ENCODE assay signal across 1 cellular context in the genomic region with DNA sequence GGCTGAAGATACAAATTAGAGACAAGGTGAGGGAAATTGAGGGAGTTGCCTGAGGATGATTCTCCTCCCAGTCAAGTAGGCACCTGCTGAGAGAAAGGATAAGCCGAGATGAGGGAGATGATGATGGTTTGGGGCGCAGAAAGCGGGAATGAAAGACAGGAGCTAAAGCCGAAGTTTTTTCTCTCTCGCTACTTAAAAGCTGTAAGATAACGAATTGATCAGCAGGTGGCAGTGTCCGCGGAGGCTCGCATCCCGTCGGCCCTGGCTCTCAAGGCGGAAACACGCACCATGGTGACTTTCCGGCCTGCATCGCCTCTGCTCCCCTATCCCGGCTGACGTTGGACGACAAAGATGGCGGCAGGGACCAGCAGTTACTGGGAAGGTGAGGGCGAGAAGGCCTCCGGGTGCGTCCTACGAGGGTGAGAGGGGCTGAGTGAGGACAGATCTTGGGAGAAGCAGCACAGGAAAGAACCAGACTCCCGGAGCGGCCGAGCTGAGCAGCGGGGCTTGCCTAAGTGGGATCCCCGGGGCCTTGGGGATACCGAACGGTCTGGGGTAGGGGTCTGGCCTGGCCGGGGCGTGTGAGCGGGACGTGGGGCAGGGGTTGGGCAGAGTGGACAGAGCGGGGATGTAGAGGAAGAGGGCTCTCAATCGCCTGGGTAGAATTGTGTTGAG.
TF ChIP-seq lines count a peak whose summit lies in the region.

A gene (plus strand): TSS at position 326 of the 675 bp plus-strand sequence. CDS start 26 bp downstream, at position 352.

TF ChIP-seq in K562, 482 proteins besides CTCF, POLR2A, EP300 and RAD21 (continued from another document and continues in another):
- TF ChIP-seq ARNT (IDR thresholded peaks at IDR 0.05), result peak in 1 of 2 experiments; percentile 70; a peak in 1 of 4 replicates
- TF ChIP-seq ZNF444 (CRISPR knock-in tag; IDR thresholded peaks at IDR 0.05), result no peak
- TF ChIP-seq NR1H2 (CRISPR knock-in tag; IDR thresholded peaks at IDR 0.05), result no peak
- no peak for TF ChIP-seq ZNF165 (CRISPR knock-in tag; IDR thresholded peaks at IDR 0.05; ENCODE audit: borderline replicate concordance)
- TF ChIP-seq CBX1 (IDR thresholded peaks at IDR 0.05; ENCODE audit: low read depth), result peak; percentile 80; the same call in 1 of the 2 replicates
- no peak for TF ChIP-seq HNRNPUL1 (IDR thresholded peaks at IDR 0.05; ENCODE audit: low read length)
- no peak for TF ChIP-seq NFYB (IDR thresholded peaks at IDR 0.05; ENCODE audit: extremely low read depth, insufficient read length)
- no peak for TF ChIP-seq RUNX1 (IDR thresholded peaks at IDR 0.05; ENCODE audit: low read depth)
- peak in 1 of 2 experiments; percentile 51; a peak in 1 of 4 replicates for TF ChIP-seq CSDE1 (IDR thresholded peaks at IDR 0.05)
- TF ChIP-seq FOS (IDR thresholded peaks at IDR 0.05; ENCODE audit: extremely low read depth, insufficient read length), result no peak
- TF ChIP-seq POLR3G (IDR thresholded peaks at IDR 0.05; ENCODE audit: extremely low read depth, insufficient read length, insufficient replicate concordance), result no peak
- peak; percentile 15 to 29; a peak in 2 of 4 replicates for TF ChIP-seq SIX5 (IDR thresholded peaks at IDR 0.05; ENCODE audit: borderline replicate concordance in 1 of 2, insufficient read depth in 1 of 2, low read depth in 1 of 2, low read length in 2 of 2)
- no peak for TF ChIP-seq NCOA4 (IDR thresholded peaks at IDR 0.05; ENCODE audit: partially characterized antibody)
- TF ChIP-seq, protein P1, sequence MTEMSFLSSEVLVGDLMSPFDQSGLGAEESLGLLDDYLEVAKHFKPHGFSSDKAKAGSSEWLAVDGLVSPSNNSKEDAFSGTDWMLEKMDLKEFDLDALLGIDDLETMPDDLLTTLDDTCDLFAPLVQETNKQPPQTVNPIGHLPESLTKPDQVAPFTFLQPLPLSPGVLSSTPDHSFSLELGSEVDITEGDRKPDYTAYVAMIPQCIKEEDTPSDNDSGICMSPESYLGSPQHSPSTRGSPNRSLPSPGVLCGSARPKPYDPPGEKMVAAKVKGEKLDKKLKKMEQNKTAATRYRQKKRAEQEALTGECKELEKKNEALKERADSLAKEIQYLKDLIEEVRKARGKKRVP (CRISPR knock-in tag; IDR thresholded peaks at IDR 0.05), result no peak
- TF ChIP-seq, protein P2, sequence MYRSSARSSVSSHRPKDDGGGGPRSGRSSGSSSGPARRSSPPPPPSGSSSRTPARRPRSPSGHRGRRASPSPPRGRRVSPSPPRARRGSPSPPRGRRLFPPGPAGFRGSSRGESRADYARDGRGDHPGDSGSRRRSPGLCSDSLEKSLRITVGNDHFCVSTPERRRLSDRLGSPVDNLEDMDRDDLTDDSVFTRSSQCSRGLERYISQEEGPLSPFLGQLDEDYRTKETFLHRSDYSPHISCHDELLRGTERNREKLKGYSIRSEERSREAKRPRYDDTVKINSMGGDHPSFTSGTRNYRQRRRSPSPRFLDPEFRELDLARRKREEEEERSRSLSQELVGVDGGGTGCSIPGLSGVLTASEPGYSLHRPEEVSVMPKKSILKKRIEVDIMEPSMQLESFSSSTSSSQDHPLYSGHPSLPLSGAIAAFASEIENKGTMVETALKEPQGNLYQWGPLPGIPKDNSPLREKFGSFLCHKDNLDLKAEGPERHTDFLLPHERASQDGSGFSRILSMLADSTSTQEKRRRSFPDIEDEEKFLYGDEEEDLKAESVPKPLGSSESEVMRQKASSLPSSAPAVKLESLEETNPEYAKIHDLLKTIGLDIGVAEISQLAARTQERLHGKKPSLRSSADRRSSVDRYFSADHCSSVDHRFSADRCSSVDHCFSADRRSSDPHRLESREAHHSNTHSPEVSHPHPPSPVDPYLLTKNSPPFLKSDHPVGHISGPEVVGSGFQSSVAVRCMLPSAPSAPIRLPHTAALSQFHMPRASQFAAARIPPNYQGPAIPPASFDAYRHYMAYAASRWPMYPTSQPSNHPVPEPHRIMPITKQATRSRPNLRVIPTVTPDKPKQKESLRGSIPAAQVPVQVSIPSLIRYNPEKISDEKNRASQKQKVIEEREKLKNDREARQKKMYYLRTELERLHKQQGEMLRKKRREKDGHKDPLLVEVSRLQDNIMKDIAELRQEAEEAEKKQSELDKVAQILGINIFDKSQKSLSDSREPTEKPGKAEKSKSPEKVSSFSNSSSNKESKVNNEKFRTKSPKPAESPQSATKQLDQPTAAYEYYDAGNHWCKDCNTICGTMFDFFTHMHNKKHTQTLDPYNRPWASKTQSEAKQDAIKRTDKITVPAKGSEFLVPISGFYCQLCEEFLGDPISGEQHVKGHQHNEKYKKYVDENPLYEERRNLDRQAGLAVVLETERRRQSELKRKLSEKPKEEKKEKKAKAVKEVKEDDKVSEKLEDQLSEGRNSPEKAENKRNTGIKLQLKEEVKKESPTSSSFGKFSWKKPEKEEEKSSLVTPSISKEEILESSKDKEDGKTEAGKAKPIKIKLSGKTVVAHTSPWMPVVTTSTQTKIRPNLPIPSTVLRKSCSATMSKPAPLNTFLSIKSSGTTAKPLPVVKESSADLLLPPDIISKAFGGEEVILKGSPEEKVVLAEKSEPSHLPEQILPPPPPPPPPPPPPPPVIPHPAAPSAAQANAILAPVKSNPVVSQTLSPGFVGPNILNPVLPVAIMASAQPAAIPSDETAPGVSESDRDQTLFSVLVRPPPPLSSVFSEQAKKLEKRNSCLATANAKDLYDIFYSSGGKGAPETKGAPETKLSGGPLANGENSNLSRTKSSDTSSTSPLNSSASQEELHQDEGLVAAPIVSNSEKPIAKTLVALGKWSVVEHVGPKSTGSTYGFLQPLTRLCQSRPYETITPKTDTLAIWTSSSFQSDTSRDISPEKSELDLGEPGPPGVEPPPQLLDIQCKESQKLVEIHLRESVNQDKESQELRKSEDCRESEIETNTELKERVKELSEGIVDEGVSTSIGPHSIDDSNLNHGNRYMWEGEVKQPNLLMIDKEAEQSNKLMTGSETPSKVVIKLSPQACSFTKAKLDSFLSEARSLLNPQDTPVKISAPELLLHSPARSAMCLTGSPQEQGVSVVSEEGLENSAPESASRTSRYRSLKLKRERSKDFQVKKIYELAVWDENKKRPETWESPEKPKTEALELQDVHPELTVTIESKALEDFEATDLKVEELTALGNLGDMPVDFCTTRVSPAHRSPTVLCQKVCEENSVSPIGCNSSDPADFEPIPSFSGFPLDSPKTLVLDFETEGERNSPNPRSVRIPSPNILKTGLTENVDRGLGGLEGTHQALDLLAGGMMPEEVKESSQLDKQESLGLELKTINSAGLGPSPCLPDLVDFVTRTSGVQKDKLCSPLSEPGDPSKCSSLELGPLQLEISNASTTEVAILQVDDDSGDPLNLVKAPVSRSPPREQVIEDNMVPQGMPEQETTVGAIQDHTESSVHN (IDR thresholded peaks at IDR 0.05; ENCODE audit: borderline replicate concordance in 1 of 2, low read depth in 1 of 2), result no peak
- no peak for TF ChIP-seq SMARCB1 (IDR thresholded peaks at IDR 0.05; ENCODE audit: insufficient read length, low read depth)
- no peak for TF ChIP-seq NR3C1 (CRISPR knock-in tag; IDR thresholded peaks at IDR 0.05)
- TF ChIP-seq EHMT2 (IDR thresholded peaks at IDR 0.05), result peak; percentile 13; the same call in 1 of the 2 replicates
- peak; percentile 65 for TF ChIP-seq SNIP1 (IDR thresholded peaks at IDR 0.05; ENCODE audit: low read depth)
- TF ChIP-seq, protein P3, sequence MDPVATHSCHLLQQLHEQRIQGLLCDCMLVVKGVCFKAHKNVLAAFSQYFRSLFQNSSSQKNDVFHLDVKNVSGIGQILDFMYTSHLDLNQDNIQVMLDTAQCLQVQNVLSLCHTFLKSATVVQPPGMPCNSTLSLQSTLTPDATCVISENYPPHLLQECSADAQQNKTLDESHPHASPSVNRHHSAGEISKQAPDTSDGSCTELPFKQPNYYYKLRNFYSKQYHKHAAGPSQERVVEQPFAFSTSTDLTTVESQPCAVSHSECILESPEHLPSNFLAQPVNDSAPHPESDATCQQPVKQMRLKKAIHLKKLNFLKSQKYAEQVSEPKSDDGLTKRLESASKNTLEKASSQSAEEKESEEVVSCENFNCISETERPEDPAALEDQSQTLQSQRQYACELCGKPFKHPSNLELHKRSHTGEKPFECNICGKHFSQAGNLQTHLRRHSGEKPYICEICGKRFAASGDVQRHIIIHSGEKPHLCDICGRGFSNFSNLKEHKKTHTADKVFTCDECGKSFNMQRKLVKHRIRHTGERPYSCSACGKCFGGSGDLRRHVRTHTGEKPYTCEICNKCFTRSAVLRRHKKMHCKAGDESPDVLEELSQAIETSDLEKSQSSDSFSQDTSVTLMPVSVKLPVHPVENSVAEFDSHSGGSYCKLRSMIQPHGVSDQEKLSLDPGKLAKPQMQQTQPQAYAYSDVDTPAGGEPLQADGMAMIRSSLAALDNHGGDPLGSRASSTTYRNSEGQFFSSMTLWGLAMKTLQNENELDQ (CRISPR knock-in tag; IDR thresholded peaks at IDR 0.05; ENCODE audit: borderline replicate concordance), result no peak
- TF ChIP-seq MAFF (IDR thresholded peaks at IDR 0.05; ENCODE audit: low read length), result no peak
- peak; percentile 17 to 59; a peak in 3 of 4 replicates for TF ChIP-seq HDAC1 (IDR thresholded peaks at IDR 0.05)
- TF ChIP-seq ZNF224 (CRISPR knock-in tag; IDR thresholded peaks at IDR 0.05), result no peak
- TF ChIP-seq, protein P4, sequence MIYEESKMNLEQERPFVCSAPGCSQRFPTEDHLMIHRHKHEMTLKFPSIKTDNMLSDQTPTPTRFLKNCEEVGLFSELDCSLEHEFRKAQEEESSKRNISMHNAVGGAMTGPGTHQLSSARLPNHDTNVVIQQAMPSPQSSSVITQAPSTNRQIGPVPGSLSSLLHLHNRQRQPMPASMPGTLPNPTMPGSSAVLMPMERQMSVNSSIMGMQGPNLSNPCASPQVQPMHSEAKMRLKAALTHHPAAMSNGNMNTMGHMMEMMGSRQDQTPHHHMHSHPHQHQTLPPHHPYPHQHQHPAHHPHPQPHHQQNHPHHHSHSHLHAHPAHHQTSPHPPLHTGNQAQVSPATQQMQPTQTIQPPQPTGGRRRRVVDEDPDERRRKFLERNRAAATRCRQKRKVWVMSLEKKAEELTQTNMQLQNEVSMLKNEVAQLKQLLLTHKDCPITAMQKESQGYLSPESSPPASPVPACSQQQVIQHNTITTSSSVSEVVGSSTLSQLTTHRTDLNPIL (CRISPR knock-in tag; IDR thresholded peaks at IDR 0.05), result no peak
- TF ChIP-seq NCOA6 (IDR thresholded peaks at IDR 0.05), result no peak
- no peak for TF ChIP-seq ATF1 (CRISPR knock-in tag; IDR thresholded peaks at IDR 0.05)
- TF ChIP-seq ATF1 (tag; IDR thresholded peaks at IDR 0.05), result peak; percentile 95
- TF ChIP-seq SRSF3 (IDR thresholded peaks at IDR 0.05; ENCODE audit: insufficient read depth, low read length), result 0 out of 2 replicates have a peak, but pooled peaks have one; percentile 66
- no peak for TF ChIP-seq STAT5B (CRISPR knock-in tag; IDR thresholded peaks at IDR 0.05)
- no peak for TF ChIP-seq HDAC6 (IDR thresholded peaks at IDR 0.05; ENCODE audit: low read depth, low read length)
- TF ChIP-seq, protein P5, sequence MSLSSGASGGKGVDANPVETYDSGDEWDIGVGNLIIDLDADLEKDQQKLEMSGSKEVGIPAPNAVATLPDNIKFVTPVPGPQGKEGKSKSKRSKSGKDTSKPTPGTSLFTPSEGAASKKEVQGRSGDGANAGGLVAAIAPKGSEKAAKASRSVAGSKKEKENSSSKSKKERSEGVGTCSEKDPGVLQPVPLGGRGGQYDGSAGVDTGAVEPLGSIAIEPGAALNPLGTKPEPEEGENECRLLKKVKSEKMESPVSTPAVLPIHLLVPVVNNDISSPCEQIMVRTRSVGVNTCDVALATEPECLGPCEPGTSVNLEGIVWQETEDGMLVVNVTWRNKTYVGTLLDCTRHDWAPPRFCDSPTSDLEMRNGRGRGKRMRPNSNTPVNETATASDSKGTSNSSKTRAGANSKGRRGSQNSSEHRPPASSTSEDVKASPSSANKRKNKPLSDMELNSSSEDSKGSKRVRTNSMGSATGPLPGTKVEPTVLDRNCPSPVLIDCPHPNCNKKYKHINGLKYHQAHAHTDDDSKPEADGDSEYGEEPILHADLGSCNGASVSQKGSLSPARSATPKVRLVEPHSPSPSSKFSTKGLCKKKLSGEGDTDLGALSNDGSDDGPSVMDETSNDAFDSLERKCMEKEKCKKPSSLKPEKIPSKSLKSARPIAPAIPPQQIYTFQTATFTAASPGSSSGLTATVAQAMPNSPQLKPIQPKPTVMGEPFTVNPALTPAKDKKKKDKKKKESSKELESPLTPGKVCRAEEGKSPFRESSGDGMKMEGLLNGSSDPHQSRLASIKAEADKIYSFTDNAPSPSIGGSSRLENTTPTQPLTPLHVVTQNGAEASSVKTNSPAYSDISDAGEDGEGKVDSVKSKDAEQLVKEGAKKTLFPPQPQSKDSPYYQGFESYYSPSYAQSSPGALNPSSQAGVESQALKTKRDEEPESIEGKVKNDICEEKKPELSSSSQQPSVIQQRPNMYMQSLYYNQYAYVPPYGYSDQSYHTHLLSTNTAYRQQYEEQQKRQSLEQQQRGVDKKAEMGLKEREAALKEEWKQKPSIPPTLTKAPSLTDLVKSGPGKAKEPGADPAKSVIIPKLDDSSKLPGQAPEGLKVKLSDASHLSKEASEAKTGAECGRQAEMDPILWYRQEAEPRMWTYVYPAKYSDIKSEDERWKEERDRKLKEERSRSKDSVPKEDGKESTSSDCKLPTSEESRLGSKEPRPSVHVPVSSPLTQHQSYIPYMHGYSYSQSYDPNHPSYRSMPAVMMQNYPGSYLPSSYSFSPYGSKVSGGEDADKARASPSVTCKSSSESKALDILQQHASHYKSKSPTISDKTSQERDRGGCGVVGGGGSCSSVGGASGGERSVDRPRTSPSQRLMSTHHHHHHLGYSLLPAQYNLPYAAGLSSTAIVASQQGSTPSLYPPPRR (CRISPR knock-in tag; IDR thresholded peaks at IDR 0.05; ENCODE audit: borderline replicate concordance), result no peak
- no peak for TF ChIP-seq ETS2 (tag; IDR thresholded peaks at IDR 0.05; ENCODE audit: borderline replicate concordance, poor library complexity, severe bottlenecking)
- peak; percentile 55; the same call in 1 of the 2 replicates for TF ChIP-seq GTF2E2 (tag; IDR thresholded peaks at IDR 0.05)
- TF ChIP-seq, protein P6, sequence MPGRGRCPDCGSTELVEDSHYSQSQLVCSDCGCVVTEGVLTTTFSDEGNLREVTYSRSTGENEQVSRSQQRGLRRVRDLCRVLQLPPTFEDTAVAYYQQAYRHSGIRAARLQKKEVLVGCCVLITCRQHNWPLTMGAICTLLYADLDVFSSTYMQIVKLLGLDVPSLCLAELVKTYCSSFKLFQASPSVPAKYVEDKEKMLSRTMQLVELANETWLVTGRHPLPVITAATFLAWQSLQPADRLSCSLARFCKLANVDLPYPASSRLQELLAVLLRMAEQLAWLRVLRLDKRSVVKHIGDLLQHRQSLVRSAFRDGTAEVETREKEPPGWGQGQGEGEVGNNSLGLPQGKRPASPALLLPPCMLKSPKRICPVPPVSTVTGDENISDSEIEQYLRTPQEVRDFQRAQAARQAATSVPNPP (IDR thresholded peaks at IDR 0.05; ENCODE audit: borderline replicate concordance, insufficient read depth, insufficient read length), result no peak
- TF ChIP-seq, protein P7, sequence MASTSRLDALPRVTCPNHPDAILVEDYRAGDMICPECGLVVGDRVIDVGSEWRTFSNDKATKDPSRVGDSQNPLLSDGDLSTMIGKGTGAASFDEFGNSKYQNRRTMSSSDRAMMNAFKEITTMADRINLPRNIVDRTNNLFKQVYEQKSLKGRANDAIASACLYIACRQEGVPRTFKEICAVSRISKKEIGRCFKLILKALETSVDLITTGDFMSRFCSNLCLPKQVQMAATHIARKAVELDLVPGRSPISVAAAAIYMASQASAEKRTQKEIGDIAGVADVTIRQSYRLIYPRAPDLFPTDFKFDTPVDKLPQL (IDR thresholded peaks at IDR 0.05; ENCODE audit: extremely low read depth, insufficient read length), result peak; percentile 74
- no peak for TF ChIP-seq SIRT6 (IDR thresholded peaks at IDR 0.05; ENCODE audit: low read depth, low read length)
- TF ChIP-seq ZNF589 (CRISPR knock-in tag; IDR thresholded peaks at IDR 0.05; ENCODE audit: low read depth), result peak; percentile 61; the same call in 1 of the 2 replicates
- TF ChIP-seq HDGF (IDR thresholded peaks at IDR 0.05), result no peak; the same call in 1 of the 2 replicates
